In the genomic region with DNA sequence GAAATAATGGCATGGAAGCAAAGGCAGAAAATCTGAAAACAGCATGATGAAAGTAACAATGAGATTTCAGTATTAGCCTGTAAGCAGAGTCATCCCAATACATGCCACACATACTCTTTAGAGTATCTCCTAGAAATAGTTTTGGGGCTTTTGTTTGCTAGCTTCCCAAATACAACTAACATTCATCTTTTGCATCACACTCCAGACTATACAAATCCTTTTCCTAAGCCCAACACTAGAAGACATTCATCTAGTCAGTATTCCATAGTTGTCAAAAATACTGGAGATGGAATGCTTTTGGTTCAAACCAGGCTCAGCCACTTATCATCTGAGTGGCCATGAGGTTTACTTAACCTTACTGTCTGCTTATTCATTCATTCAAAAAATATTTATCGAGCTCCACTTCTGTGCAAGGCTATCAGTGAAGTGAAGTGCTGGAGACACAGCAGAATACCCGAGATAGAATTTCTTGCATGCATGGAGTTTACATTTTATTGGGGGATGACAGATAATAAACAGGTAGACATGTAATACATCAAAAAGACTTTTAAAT, we compare ENCODE assay signal across 25 cellular contexts.
"Had no signal": no experiment of that assay in that cellular context is flagged by ENCODE, and none has a peak within 500 bp of the region (broad histone marks: within the 10 kb centered on the region; RNA-seq: fewer than 3 reads in every experiment).

No MANE protein-coding gene starts in this region.

- H3K9me3 Mint-ChIP-seq: activated CD4-positive, alpha-beta memory T cell treated with anti-CD3 and anti-CD28 coated beads, Interleukin-2, amount 10 ng/mL, durations not matched to agents 7 days and 5 days; activated CD4-positive, alpha-beta T cell treated with anti-CD3 and anti-CD28 coated beads, Interleukin-2, amount 10 ng/mL, durations not matched to agents 24 days and 14 days; activated naive CD8-positive, alpha-beta T cell treated with anti-CD3 and anti-CD28 coated beads, Interleukin-2, amount 50 U/mL, for 24 hours; brain; dendritic cell treated with granulocyte-macrophage colony-stimulating factor and Interleukin-4, amounts not matched to agents 40 ng/mL and 50 ng/mL, for 4 days; naive thymus-derived CD8-positive, alpha-beta T cell; neural progenitor cell; T-helper 2 cell treated with Interferon-gamma antibody and Interleukin-4, amounts not matched to agents 5 μg/mL and 100 μg/mL, for 36 hours had no signal

- H3K27me3 ChIP-seq: foreskin keratinocyte, left lung, neural progenitor cell, ovary, upper lobe of left lung had no signal

- H3K4me1 Mint-ChIP-seq: activated CD4-positive, alpha-beta memory T cell treated with anti-CD3 and anti-CD28 coated beads, Interleukin-2, amount 10 ng/mL, durations not matched to agents 7 days and 5 days; activated CD4-positive, alpha-beta T cell treated with anti-CD3 and anti-CD28 coated beads, Interleukin-2, amount 10 ng/mL, durations not matched to agents 24 days and 14 days; activated naive CD8-positive, alpha-beta T cell treated with anti-CD3 and anti-CD28 coated beads, Interleukin-2, amount 50 U/mL, for 24 hours; naive thymus-derived CD8-positive, alpha-beta T cell; neural progenitor cell had no signal

- H3K27me3 Mint-ChIP-seq: dendritic cell treated with granulocyte-macrophage colony-stimulating factor and Interleukin-4, amounts not matched to agents 40 ng/mL and 50 ng/mL, for 4 days had no signal

- H3K4me3 Mint-ChIP-seq: activated CD4-positive, alpha-beta memory T cell treated with anti-CD3 and anti-CD28 coated beads, Interleukin-2, amount 10 ng/mL, durations not matched to agents 7 days and 5 days; activated CD4-positive, alpha-beta T cell treated with anti-CD3 and anti-CD28 coated beads, Interleukin-2, amount 10 ng/mL, durations not matched to agents 24 days and 14 days; activated naive CD8-positive, alpha-beta T cell treated with anti-CD3 and anti-CD28 coated beads, Interleukin-2, amount 50 U/mL, for 24 hours; brain; dendritic cell treated with granulocyte-macrophage colony-stimulating factor and Interleukin-4, amounts not matched to agents 40 ng/mL and 50 ng/mL, for 4 days; naive thymus-derived CD8-positive, alpha-beta T cell; neural progenitor cell; T-helper 2 cell treated with Interferon-gamma antibody and Interleukin-4, amounts not matched to agents 5 μg/mL and 100 μg/mL, for 36 hours had no signal

- H3K9ac ChIP-seq: neural progenitor cell had no signal

- H3K27ac Mint-ChIP-seq: activated CD4-positive, alpha-beta memory T cell treated with anti-CD3 and anti-CD28 coated beads, Interleukin-2, amount 10 ng/mL, durations not matched to agents 7 days and 5 days; activated CD4-positive, alpha-beta T cell treated with anti-CD3 and anti-CD28 coated beads, Interleukin-2, amount 10 ng/mL, durations not matched to agents 24 days and 14 days; activated naive CD8-positive, alpha-beta T cell treated with anti-CD3 and anti-CD28 coated beads, Interleukin-2, amount 50 U/mL, for 24 hours; brain; dendritic cell treated with granulocyte-macrophage colony-stimulating factor and Interleukin-4, amounts not matched to agents 40 ng/mL and 50 ng/mL, for 4 days; naive thymus-derived CD8-positive, alpha-beta T cell; neural progenitor cell; T-helper 2 cell treated with Interferon-gamma antibody and Interleukin-4, amounts not matched to agents 5 μg/mL and 100 μg/mL, for 36 hours had no signal

- H3K9me3 ChIP-seq: left lung, ovary, prostate gland, thoracic aorta, upper lobe of left lung had no signal

- H3K4me2 ChIP-seq: neural progenitor cell had no signal

- H3K4me1 ChIP-seq: foreskin keratinocyte, left lung, neural progenitor cell, prostate gland, upper lobe of left lung had no signal

- H2AFZ ChIP-seq: neural progenitor cell had no signal

- H3K27ac ChIP-seq: foreskin keratinocyte, left lung, neural progenitor cell, ovary, thoracic aorta, upper lobe of left lung, VCaP had no signal

- DNase-seq: activated CD4-positive, alpha-beta memory T cell treated with anti-CD3 and anti-CD28 coated beads, Interleukin-2, amount 10 ng/mL, durations not matched to agents 7 days and 5 days; activated gamma-delta T cell; activated naive CD4-positive, alpha-beta T cell treated with anti-CD3 and anti-CD28 coated beads, Interleukin-2, amount 50 U/mL, for 16 hours; activated naive CD8-positive, alpha-beta T cell treated with anti-CD3 and anti-CD28 coated beads, Interleukin-2, amount 50 U/mL, for 24 hours; anterior cingulate cortex; effector CD4-positive, alpha-beta T cell; erythroblast; foreskin keratinocyte; kidney; left lung; naive thymus-derived CD8-positive, alpha-beta T cell; ovary; stimulated activated CD4-positive, alpha-beta T cell treated with anti-CD3 and anti-CD28 coated beads, Interleukin-4, amount 100 ng/mL, for 24 hours; stimulated activated naive CD4-positive, alpha-beta T cell treated with Interleukin-2 at 50 U/mL for 16 hours; upper lobe of left lung had no signal

- ATAC-seq: activated CD4-positive, CD25-positive, alpha-beta regulatory T cell treated with anti-CD3 and anti-CD28 coated beads, Interleukin-2, amount 50 U/mL, for 24 hours; activated naive CD8-positive, alpha-beta T cell treated with anti-CD3 and anti-CD28 coated beads, Interleukin-2, amount 50 U/mL, for 24 hours; foreskin keratinocyte; left lung; naive thymus-derived CD8-positive, alpha-beta T cell had no signal

- FAIRE-seq: kidney had no signal

- H3K4me3 ChIP-seq: left lung, lung, neural progenitor cell, ovary, prostate gland, thoracic aorta, upper lobe of left lung had no signal

- H3K36me3 Mint-ChIP-seq: brain; naive thymus-derived CD8-positive, alpha-beta T cell; neural progenitor cell had no signal

- H3K36me3 ChIP-seq: left lung, neural progenitor cell, ovary, prostate gland, thoracic aorta, upper lobe of left lung had no signal
